Comparison of ENCODE assay signal across 19 cellular contexts in genomic region chr2:233996436-233996835, GRCh38. TPM values are rescaled to one million over a fixed set of nuclear protein-coding genes. Genes with fewer than 3 reads are reported as not detected.
A peak's percentile ranks its signal among the peaks of the same experiment; 100 is the strongest.
DNase-seq lines count a peak whose midpoint lies in the region; FAIRE-seq and TF ChIP-seq lines count a peak whose summit lies in the region.
"Had no signal": no experiment of that assay in that cellular context is flagged by ENCODE, and none has a peak within 500 bp of the region (broad histone marks: within the 10 kb centered on the region; RNA-seq: fewer than 3 reads in every experiment).

No MANE protein-coding gene starts in this region.

- peak; percentile 77 for DNase-seq in AG10803 (ENCODE audit: low read depth)
- DNase-seq in GM03348 (ENCODE audit: low spot score) = peak; percentile 56
- no peak for DNase-seq in bronchial epithelial cell (ENCODE audit: low read depth)
- peak; percentile 18 for DNase-seq in fibroblast of the conjunctiva (ENCODE audit: low read depth)
- DNase-seq in NCI-H1436 (lab: John Stamatoyannopoulos, UW) = no peak
- DNase-seq in HK-2 (ENCODE audit: unreplicated experiment) = no peak
- no peak for DNase-seq in H7
- DNase-seq: CD4-positive, CD25-positive, alpha-beta regulatory T cell; COR-L47; GF-D8; NCI-H1930; NCI-H226; NCI-H524; NCI-H82; PC-3; SIG-M5 had no signal

- TF ChIP-seq CTCF in AG10803 (conservative IDR thresholded peaks at IDR 0.05; ENCODE audit: low read length) (no peak), bronchial epithelial cell (IDR thresholded peaks at IDR 0.05; ENCODE audit: insufficient read depth, low read length, severe bottlenecking) (no peak)

- H3K36me3 ChIP-seq in bronchial epithelial cell (ENCODE audit: control insufficient read depth, insufficient read depth, low read length) = no peaks in the 10 kb centered on the region
- H3K36me3 ChIP-seq in H7 (replicated peaks; ENCODE audit: control insufficient read depth, insufficient read depth, low read length) = no peaks in the 10 kb centered on the region

- peak; percentile 96 for FAIRE-seq in bronchial epithelial cell (lab: Jason Lieb, UNC)
- FAIRE-seq: GM18507, H54 had no signal

- H3K27me3 ChIP-seq in bronchial epithelial cell (ENCODE audit: control insufficient read depth, insufficient read depth, low read length) (peaks cover 3% of the 10 kb centered on the region), H7 (ENCODE audit: control insufficient read depth, insufficient read depth, low read length) (no peaks in the 10 kb centered on the region)

- H3K4me3 ChIP-seq in AG10803 (ENCODE audit: low read length) (no peak overlapping the region), bronchial epithelial cell (ENCODE audit: low read depth, low read length) (no peak overlapping the region), H7 (ENCODE audit: insufficient read depth, low read depth, low read length) (no peak overlapping the region)

RNA-seq across cellular contexts. Expression of gene SPP2, which starts 54.1 kb away (rescaled TPM):
- not detected in 2 replicates for total RNA-seq in bronchial epithelial cell
- not detected in 2 replicates for total RNA-seq in H7 (2014; rRNA removed; shearing (Covaris generic))
- total RNA-seq: CD4-positive, CD25-positive, alpha-beta regulatory T cell; HT-29; PC-3 had no signal

Comparison
In these comparisons a context has a peak if more than half of its experiments do, and no peak if none do; other contexts are left out.
1. DNase-seq: peak in AG10803 (single experiment), GM03348 (single experiment) and fibroblast of the conjunctiva (single experiment); none in bronchial epithelial cell (single experiment), NCI-H1436 (single experiment), HK-2 (single experiment) and H7 (single experiment).